Comparison of ENCODE assay signal across 8 cellular contexts in the genomic region with DNA sequence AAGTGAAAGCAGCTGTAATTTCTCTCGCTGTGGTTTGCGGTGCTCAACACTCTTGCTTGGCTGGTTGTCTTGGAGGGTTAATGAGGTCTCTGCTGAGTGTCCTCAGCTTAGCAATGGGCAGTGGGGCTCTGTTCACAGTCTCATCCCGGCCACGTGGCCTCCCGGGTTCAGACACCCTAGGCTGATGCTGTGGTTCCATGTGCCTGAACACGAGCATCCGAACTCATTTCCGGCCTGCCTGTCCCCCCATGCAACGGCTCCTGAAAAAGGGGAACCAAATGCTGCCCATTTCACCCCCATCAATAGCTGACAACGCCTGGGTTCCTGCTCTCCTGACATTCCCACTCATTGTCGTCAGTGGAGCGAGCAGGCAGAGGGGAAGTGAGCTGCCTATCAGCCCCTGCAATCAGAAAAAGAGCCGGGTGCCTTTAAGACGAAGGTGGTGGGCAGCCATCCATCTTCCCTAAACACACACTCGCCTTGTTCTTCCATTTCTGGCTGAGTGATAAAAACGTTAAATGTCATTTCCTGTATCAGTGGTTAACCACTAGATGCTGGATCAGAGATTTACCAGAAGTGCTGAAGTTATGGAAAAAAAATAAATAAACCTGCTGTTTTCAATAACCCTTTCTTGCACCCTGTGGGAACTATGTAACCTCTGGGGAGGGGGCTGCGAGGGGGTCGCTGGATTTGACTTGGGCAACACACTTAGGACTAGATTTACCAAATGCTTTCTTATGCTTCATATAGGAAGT.
DNase-seq lines count a peak whose midpoint lies in the region; ATAC-seq and TF ChIP-seq lines count a peak whose summit lies in the region.

No MANE protein-coding gene starts in this region.

- H2AFZ ChIP-seq in Karpas-422 (ENCODE audit: low read length), result peak overlapping the region; percentile 63; the same call in 1 of the 2 replicates

- H3K4me1 ChIP-seq in CD8-positive, alpha-beta memory T cell (ENCODE audit: insufficient read depth, low read length), result peaks cover 49% of the 10 kb centered on the region
- H3K4me1 ChIP-seq in Karpas-422 (ENCODE audit: low read length), result peaks cover 10% of the 10 kb centered on the region

- no peaks in the 10 kb centered on the region for H3K9me3 Mint-ChIP-seq in CD8-positive, alpha-beta memory T cell

- peak; percentile 52 for ATAC-seq in GM21447 (IDR thresholded peaks at IDR 0.05; ENCODE audit: unreplicated experiment)

- no peak overlapping the region for H3K9ac ChIP-seq in Karpas-422 (ENCODE audit: low read length)

- no peaks in the 10 kb centered on the region for H3K9me2 ChIP-seq in Karpas-422 (replicated peaks; ENCODE audit: insufficient read depth, low read length)

- peak; percentile 22 to 69 (median 63) for DNase-seq in CD8-positive, alpha-beta memory T cell
- peak; percentile 45 for DNase-seq in Karpas-422
- DNase-seq in activated CD8-positive, alpha-beta memory T cell treated with anti-CD3 and anti-CD28 coated beads for 48 hours (ENCODE audit: low read depth in 2 of 3, low spot score in 2 of 3), result peak in 2 of 3 experiments; percentile 48 to 50
- DNase-seq in fibroblast of pulmonary artery (ENCODE audit: low read depth), result peak; percentile 69
- peak; percentile 22 for DNase-seq in occipital lobe (lab: John Stamatoyannopoulos, UW)
- no peak for DNase-seq in NCI-H1092 (lab: John Stamatoyannopoulos, UW)
- no peak for DNase-seq in NCI-H2081 treated with DMSO at 0.1 percent for 48 hours (lab: John Stamatoyannopoulos, UW)

- peaks cover 0 to 7% of the 10 kb centered on the region in 2 donors for H3K27me3 Mint-ChIP-seq in CD8-positive, alpha-beta memory T cell

- no peak for TF ChIP-seq CTCF in fibroblast of pulmonary artery (IDR thresholded peaks at IDR 0.05; ENCODE audit: low read length, missing control alignments)

- peak overlapping the region; percentile 40 for H3K4me3 ChIP-seq in CD8-positive, alpha-beta memory T cell (ENCODE audit: low read length)
- H3K4me3 ChIP-seq in Karpas-422 (ENCODE audit: low read length) (no peak overlapping the region), fibroblast of pulmonary artery (replicated peaks; ENCODE audit: low read depth, low read length) (no peak overlapping the region)

- H3K27ac ChIP-seq in CD8-positive, alpha-beta memory T cell (ENCODE audit: low read depth, low read length), result peak overlapping the region; percentile 38
- no peak overlapping the region for H3K27ac ChIP-seq in Karpas-422 (ENCODE audit: low read length)

- H3K27ac Mint-ChIP-seq in CD8-positive, alpha-beta memory T cell, result peak overlapping the region; percentile 90 to 99 (median 94)

- POLR2A ChIA-PET in CD8-positive, alpha-beta memory T cell (lab: Charles Lee), result interaction anchor here (0.6 to 1.5 kb wide), 3 partner anchors 12 to 279 kb away, joined by 3 to 4 read pairs (median 3); no protein-coding TSS in a partner anchor

- H3K36me3 ChIP-seq in CD8-positive, alpha-beta memory T cell (ENCODE audit: insufficient read depth, low read length), result no peaks in the 10 kb centered on the region
- H3K36me3 ChIP-seq in Karpas-422 (ENCODE audit: insufficient read depth, low read length), result no peaks in the 10 kb centered on the region

- H3K9me3 ChIP-seq in CD8-positive, alpha-beta memory T cell (ENCODE audit: low read length), result no peaks in the 10 kb centered on the region
- no peaks in the 10 kb centered on the region for H3K9me3 ChIP-seq in Karpas-422 (ENCODE audit: low read length)

- CTCF ChIA-PET in CD8-positive, alpha-beta memory T cell (lab: Charles Lee), result interaction anchor here (1.1 to 4.5 kb wide), 11 partner anchors 11 to 429 kb away, joined by 3 to 41 read pairs (median 6); no protein-coding TSS in a partner anchor

- peak overlapping the region; percentile 34 for H3K4me2 ChIP-seq in Karpas-422 (ENCODE audit: low read depth, low read length, poor library complexity, severe bottlenecking)

- peaks cover 58 to 85% (median 79%) of the 10 kb centered on the region in 3 donors for H3K4me1 Mint-ChIP-seq in CD8-positive, alpha-beta memory T cell

- no peaks in the 10 kb centered on the region for H4K20me1 ChIP-seq in Karpas-422 (ENCODE audit: insufficient read depth, low read depth, low read length)

- no peaks in the 10 kb centered on the region for H3K27me3 ChIP-seq in CD8-positive, alpha-beta memory T cell (ENCODE audit: insufficient read depth, low read length, poor library complexity, severe bottlenecking)
- no peaks in the 10 kb centered on the region for H3K27me3 ChIP-seq in Karpas-422 (ENCODE audit: low read length)

- H3K4me3 Mint-ChIP-seq in CD8-positive, alpha-beta memory T cell, result peak overlapping the region; percentile 67 to 94 (median 81)

- peaks cover 0 to 6% (median 0%) of the 10 kb centered on the region in 3 donors for H3K36me3 Mint-ChIP-seq in CD8-positive, alpha-beta memory T cell

- H3K79me2 ChIP-seq in Karpas-422 (ENCODE audit: low read length), result no peaks in the 10 kb centered on the region

Comparison
In these comparisons a context has a peak if more than half of its experiments do, and no peak if none do; other contexts are left out.
1. DNase-seq: peak in CD8-positive, alpha-beta memory T cell (5 of 5), Karpas-422 (single experiment), activated CD8-positive, alpha-beta memory T cell treated with anti-CD3 and anti-CD28 coated beads for 48 hours (2 of 3), fibroblast of pulmonary artery (single experiment) and occipital lobe (single experiment); none in NCI-H1092 (single experiment) and NCI-H2081 treated with DMSO at 0.1 percent for 48 hours (single experiment).